8 cellular contexts compared by ENCODE assay signal in genomic region chr9:36191290-36191645, GRCh38. TPM values are rescaled to one million over a fixed set of nuclear protein-coding genes. Genes with fewer than 3 reads are reported as not detected.
DNase-seq lines count a peak whose midpoint lies in the region; ATAC-seq, FAIRE-seq and TF ChIP-seq lines count a peak whose summit lies in the region.

No MANE protein-coding gene starts in this region.

- no peak for TF ChIP-seq EP300 in A549 (IDR thresholded peaks at IDR 0.05)

- no peaks in the 10 kb centered on the region for H3K9me3 Mint-ChIP-seq in osteocyte (ENCODE audit: unreplicated experiment)

- no peaks in the 10 kb centered on the region for H3K27me3 Mint-ChIP-seq in osteocyte (ENCODE audit: unreplicated experiment)

- peak overlapping the region; percentile 87 for H3K4me3 ChIP-seq in A549
- H3K4me3 ChIP-seq in MM.1S (ENCODE audit: low read length): peak overlapping the region; percentile 95
- H3K4me3 ChIP-seq in fibroblast of lung (replicated peaks in 1 of 4; ENCODE audit: control extremely low read depth in 1 of 4, insufficient read depth in 1 of 4, low read depth in 3 of 4, low read length in 4 of 4): peak overlapping the region; percentile 62 to 99 (median 82)
- H3K4me3 ChIP-seq in upper lobe of right lung: peak overlapping the region; percentile 97

- FAIRE-seq in A549 (lab: Jason Lieb, UNC) (no peak), HTR-8/SVneo (lab: Jason Lieb, UNC) (no peak)

- H3K9me2 ChIP-seq in MM.1S (replicated peaks; ENCODE audit: insufficient read depth, low read length): no peaks in the 10 kb centered on the region

- no peaks in the 10 kb centered on the region for H3F3A ChIP-seq in MM.1S (ENCODE audit: insufficient read depth, low read length)

- CTCF ChIA-PET in A549 (lab: Yijun Ruan, JAX): interaction anchor here (0.7 to 6.6 kb wide), 19 partner anchors 10 to 259 kb away, joined by 3 to 61 read pairs (median 6); partner anchors contain the start of gene CCIN

- H3K27me3 ChIP-seq in MM.1S (replicated peaks; ENCODE audit: insufficient read depth, low read length): no peaks in the 10 kb centered on the region
- no peaks in the 10 kb centered on the region for H3K27me3 ChIP-seq in fibroblast of lung (ENCODE audit: control insufficient read depth, insufficient read depth, low read length)
- no peaks in the 10 kb centered on the region for H3K27me3 ChIP-seq in upper lobe of right lung

- H3K27ac Mint-ChIP-seq in osteocyte (ENCODE audit: unreplicated experiment): peak overlapping the region; percentile 79

- H2AFZ ChIP-seq in MM.1S (ENCODE audit: low read length): peak overlapping the region; percentile 84
- H2AFZ ChIP-seq in fibroblast of lung (ENCODE audit: low read length): no peak overlapping the region

- H3K4me1 Mint-ChIP-seq in osteocyte (ENCODE audit: unreplicated experiment): peaks cover 49% of the 10 kb centered on the region

- H3K4me2 ChIP-seq in A549 (peak overlapping the region; percentile 97), MM.1S (ENCODE audit: low read depth, low read length) (peak overlapping the region; percentile 73), fibroblast of lung (ENCODE audit: extremely low read depth, insufficient read depth, low read length) (peak overlapping the region; percentile 99)

- H3K9ac ChIP-seq in MM.1S (ENCODE audit: low read length): peak overlapping the region; percentile 89
- H3K9ac ChIP-seq in fibroblast of lung (ENCODE audit: insufficient read depth, low read length): peak overlapping the region; percentile 72

- DNase-seq in A549 (ENCODE audit: low read depth in 1 of 2, low spot score in 1 of 2) (peak in 1 of 2 experiments; percentile 14), MM.1S (peak; percentile 60), activated T-cell treated with anti-CD3 and anti-CD28 coated beads for 4 hours (peak; percentile 42), fibroblast of lung (ENCODE audit: low read depth in 2 of 2) (peak in 1 of 2 donors; percentile 22), osteocyte (ENCODE audit: extremely low spot score, unreplicated experiment) (no peak), upper lobe of right lung (peak; percentile 74), HTR-8/SVneo (ENCODE audit: insufficient read length, low spot score) (no peak)

- H3K9me3 ChIP-seq in A549 (no peaks in the 10 kb centered on the region), MM.1S (replicated peaks; ENCODE audit: insufficient read depth, low read length) (no peaks in the 10 kb centered on the region), fibroblast of lung (ENCODE audit: control insufficient read depth, insufficient read depth, low read depth, low read length) (no peaks in the 10 kb centered on the region), upper lobe of right lung (no peaks in the 10 kb centered on the region)

- WGBS in A549 (ENCODE audit: missing lambda C conversion rate): 3% methylated on average over 18 of the region's 18 CpGs

- H3K36me3 ChIP-seq in MM.1S (replicated peaks; ENCODE audit: insufficient read depth, low read length) (no peaks in the 10 kb centered on the region), fibroblast of lung (ENCODE audit: control insufficient read depth, insufficient read depth, low read length) (no peaks in the 10 kb centered on the region), upper lobe of right lung (peaks cover 14% of the 10 kb centered on the region)

- ATAC-seq in A549 (peak in 1 of 2 experiments; percentile 3; a peak in 3 of 6 replicates), GM19438 (IDR thresholded peaks at IDR 0.05; ENCODE audit: low read depth, unreplicated experiment) (peak; percentile 18), upper lobe of right lung (peak; percentile 6)

- H4K20me1 ChIP-seq in MM.1S (ENCODE audit: insufficient read depth, low read length): peaks cover 32% of the 10 kb centered on the region
- peaks cover 2% of the 10 kb centered on the region for H4K20me1 ChIP-seq in fibroblast of lung (ENCODE audit: control insufficient read depth, extremely low read depth, insufficient read depth, low read length)

- TF ChIP-seq CTCF in A549 (IDR thresholded peaks at IDR 0.05) (no peak), MM.1S (IDR thresholded peaks at IDR 0.05; ENCODE audit: low read length) (no peak), fibroblast of lung (conservative IDR thresholded peaks at IDR 0.05 in 1 of 2, IDR thresholded peaks at IDR 0.05 in 1 of 2; ENCODE audit: low read depth in 1 of 2, low read length in 2 of 2) (no peak), osteocyte (IDR thresholded peaks at IDR 0.05) (no peak), upper lobe of right lung (IDR thresholded peaks at IDR 0.05) (no peak)

- H3K4me1 ChIP-seq in A549 (peaks cover 28% of the 10 kb centered on the region), MM.1S (ENCODE audit: low read length) (peaks cover 31% of the 10 kb centered on the region), fibroblast of lung (ENCODE audit: control insufficient read depth, extremely low read depth, insufficient read depth, low read length) (peaks cover 12% of the 10 kb centered on the region), upper lobe of right lung (peaks cover 47% of the 10 kb centered on the region)

- H3K27ac ChIP-seq in A549 (peak overlapping the region; percentile 89 to 96), MM.1S (ENCODE audit: low read length) (peak overlapping the region; percentile 64; the same call in 1 of the 2 replicates), fibroblast of lung (ENCODE audit: insufficient read depth, low read length) (peak overlapping the region; percentile 86), upper lobe of right lung (peak overlapping the region; percentile 94)

- no peak for TF ChIP-seq POLR2A in A549 (IDR thresholded peaks at IDR 0.05; ENCODE audit: low read length)

- H3K4me3 Mint-ChIP-seq in osteocyte (ENCODE audit: unreplicated experiment): peak overlapping the region; percentile 84

- H3K79me2 ChIP-seq in MM.1S (ENCODE audit: low read length): peaks cover 53% of the 10 kb centered on the region
- H3K79me2 ChIP-seq in fibroblast of lung (ENCODE audit: control insufficient read depth, insufficient read depth, low read length): peaks cover 53% of the 10 kb centered on the region

- H3K36me3 Mint-ChIP-seq in osteocyte (ENCODE audit: unreplicated experiment): peaks cover 15% of the 10 kb centered on the region

- POLR2A ChIA-PET in A549 (lab: Yijun Ruan, JAX): interaction anchor here (0.6 to 2.1 kb wide), 23 partner anchors 8 to 844 kb away, joined by 3 to 30 read pairs (median 7); partner anchors contain the start of genes CCIN and GNE

- intact Hi-C loops in upper lobe of right lung (cut with DNase I): no loop called here

- TF ChIP-seq RAD21 in A549 (conservative IDR thresholded peaks at IDR 0.05 in 1 of 2, IDR thresholded peaks at IDR 0.05 in 1 of 2): no peak

TF ChIP-seq in A549, 52 proteins besides CTCF, POLR2A, EP300 and RAD21:
- TF ChIP-seq JUNB (IDR thresholded peaks at IDR 0.05) (no peak), PHF8 (IDR thresholded peaks at IDR 0.05; ENCODE audit: borderline replicate concordance, low read depth) (0 out of 2 replicates have a peak, but pooled peaks have one; percentile 27)

RNA-seq across cellular contexts. Expression of gene CLTA, which starts 0.5 kb away (rescaled TPM):
- 203 and 291 TPM in 2 replicates for polyA plus RNA-seq in A549 (2011; rRNA removed)
- polyA plus RNA-seq in A549 (2012; cell fraction: cytosol; rRNA removed): 260 and 265 TPM in 2 replicates
- 164 and 169 TPM in 2 replicates for polyA plus RNA-seq in A549 (2012; cell fraction: nucleus; rRNA removed)
- 290 to 312 TPM (median 296 TPM) in 3 replicates for polyA plus RNA-seq in A549 (2017; fragmentation: RNase III; extraction: RNeasy Plus Mini Kit Qiagen cat#74134 plus additional on column Dnase treatment)
- polyA minus RNA-seq in A549 (2011; rRNA and poly(A)+ RNA removed): 94.2 and 98.4 TPM in 2 replicates
- 238 and 302 TPM in 2 replicates for total RNA-seq in fibroblast of lung
- polyA plus RNA-seq in fibroblast of lung: 341 and 388 TPM in 2 replicates
- polyA plus RNA-seq in fibroblast of lung (2012): 301 and 374 TPM in 2 replicates
- 46.5 and 77.4 TPM in 2 replicates for polyA minus RNA-seq in fibroblast of lung (ENCODE audit: low replicate concordance)
- 260 and 281 TPM in 2 replicates for total RNA-seq in osteocyte
- 163 TPM for total RNA-seq in upper lobe of right lung

RNA-seq across cellular contexts. Expression of gene CCIN, which starts 22.1 kb away (rescaled TPM):
- polyA plus RNA-seq in A549 (2011; rRNA removed) (0.05 TPM in 1 of 2 replicates, not detected in the other), A549 (2017; fragmentation: RNase III; extraction: RNeasy Plus Mini Kit Qiagen cat#74134 plus additional on column Dnase treatment) (0.05 TPM in 2 of 3 replicates, not detected in the other), fibroblast of lung (0.40 and 0.55 TPM in 2 replicates)
- 0.06 and 0.09 TPM in 2 replicates for polyA plus RNA-seq in A549 (2012; cell fraction: cytosol; rRNA removed)
- polyA plus RNA-seq in A549 (2012; cell fraction: nucleus; rRNA removed): 0.13 and 0.17 TPM in 2 replicates
- 0.17 and 0.29 TPM in 2 replicates for polyA minus RNA-seq in A549 (2011; rRNA and poly(A)+ RNA removed)
- total RNA-seq in fibroblast of lung (1.0 and 1.3 TPM in 2 replicates), osteocyte (not detected in 2 replicates), upper lobe of right lung (not detected)
- polyA plus RNA-seq in fibroblast of lung (2012): 0.58 and 0.66 TPM in 2 replicates
- polyA minus RNA-seq in fibroblast of lung (ENCODE audit: low replicate concordance): 0.63 and 4.3 TPM in 2 replicates

RNA-seq across cellular contexts. Expression of gene GLIPR2, which starts 54.7 kb away (rescaled TPM):
- polyA plus RNA-seq in A549 (2011; rRNA removed) (6.2 and 9.0 TPM in 2 replicates), A549 (2017; fragmentation: RNase III; extraction: RNeasy Plus Mini Kit Qiagen cat#74134 plus additional on column Dnase treatment) (13.5 to 16.9 TPM (median 16.0 TPM) in 3 replicates), fibroblast of lung (57.8 and 108 TPM in 2 replicates)
- polyA plus RNA-seq in A549 (2012; cell fraction: cytosol; rRNA removed): 7.2 and 8.3 TPM in 2 replicates
- polyA plus RNA-seq in A549 (2012; cell fraction: nucleus; rRNA removed): 4.5 and 6.9 TPM in 2 replicates
- polyA minus RNA-seq in A549 (2011; rRNA and poly(A)+ RNA removed): 7.5 and 7.9 TPM in 2 replicates
- total RNA-seq in fibroblast of lung (40.0 and 47.8 TPM in 2 replicates), osteocyte (29.1 and 30.6 TPM in 2 replicates), upper lobe of right lung (64.9 TPM)
- 44.5 and 88.5 TPM in 2 replicates for polyA plus RNA-seq in fibroblast of lung (2012)
- polyA minus RNA-seq in fibroblast of lung (ENCODE audit: low replicate concordance): 40.5 and 42.1 TPM in 2 replicates

Comparison
In these comparisons a context has a peak if more than half of its experiments do, and no peak if none do; other contexts are left out.
1. DNase-seq: peak in MM.1S (single experiment), activated T-cell treated with anti-CD3 and anti-CD28 coated beads for 4 hours (single experiment) and upper lobe of right lung (single experiment); none in osteocyte (single experiment) and HTR-8/SVneo (single experiment).
2. Peak in every context shown above with its lines, with median percentiles within 50 percentile points of each other: H3K27ac ChIP-seq, H3K4me2 ChIP-seq and H3K4me3 ChIP-seq.